In genomic region chr12:85821216-85821615, GRCh38 we compare ENCODE assay signal across 3 cellular contexts.
TF ChIP-seq lines count a peak whose summit lies in the region.

No MANE protein-coding gene starts in this region.

TF ChIP-seq in SK-N-SH, 30 proteins besides CTCF, POLR2A, EP300 and RAD21:
- TF ChIP-seq CHD2 (IDR thresholded peaks at IDR 0.05; ENCODE audit: low read length, partially characterized antibody) (no peak), RXRA (IDR thresholded peaks at IDR 0.05; ENCODE audit: borderline replicate concordance, low read depth) (no peak), TAF1 (IDR thresholded peaks at IDR 0.05; ENCODE audit: borderline replicate concordance, low read depth, low read length) (no peak)

TF ChIP-seq in SK-N-SH treated with all-trans-retinoic acid at 6 μM for 48 hours, 23 proteins besides CTCF, POLR2A, EP300 and RAD21 (continued from another document):
- TF ChIP-seq ZNF565 (CRISPR knock-in tag; conservative IDR thresholded peaks at IDR 0.05; ENCODE audit: low read depth) (no peak), TOX (CRISPR knock-in tag; IDR thresholded peaks at IDR 0.05; ENCODE audit: borderline replicate concordance) (no peak), CSRNP3 (CRISPR knock-in tag; IDR thresholded peaks at IDR 0.05) (no peak), PATZ1 (CRISPR knock-in tag; IDR thresholded peaks at IDR 0.05; ENCODE audit: borderline replicate concordance) (no peak)

TF ChIP-seq in endothelial cell of umbilical vein, 7 proteins besides CTCF, POLR2A, EP300 and RAD21:
- no peak for TF ChIP-seq MYC (IDR thresholded peaks at IDR 0.05; ENCODE audit: low read depth, low read length)
TF ChIP-seq in endothelial cell of umbilical vein: peak in this region for 0.
